In the genomic region with DNA sequence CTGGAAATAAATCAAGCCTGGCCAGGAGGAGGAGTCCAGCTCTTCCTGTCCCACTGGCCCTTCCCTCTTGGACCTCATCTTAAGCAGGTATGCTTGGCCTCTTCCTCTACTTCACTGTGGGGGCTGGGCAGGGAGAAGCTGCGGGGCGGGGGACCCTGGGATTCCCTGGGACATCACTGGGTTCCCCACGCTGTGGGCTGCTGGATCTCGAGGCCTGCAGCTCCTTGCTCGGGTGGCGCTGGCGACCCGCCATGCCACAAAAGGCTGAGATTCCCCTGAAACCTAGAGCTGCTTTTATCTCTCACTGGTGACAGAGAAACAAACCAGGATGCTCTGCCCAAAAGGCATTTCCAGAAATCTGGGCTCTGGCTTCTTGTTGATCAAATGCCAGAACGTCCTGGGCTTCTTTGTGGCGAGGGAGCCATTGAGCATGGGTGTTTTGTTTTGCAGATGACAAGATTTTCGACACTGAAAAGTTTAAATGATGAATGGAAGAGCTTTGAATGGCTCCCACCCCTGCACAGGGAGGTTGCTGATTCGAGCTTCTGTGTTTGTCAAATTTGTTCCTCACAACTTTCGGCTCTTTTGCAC, we compare ENCODE assay signal across 21 cellular contexts. TPM values are rescaled to one million over a fixed set of nuclear protein-coding genes. Genes with fewer than 3 reads are reported as not detected.
DNase-seq lines count a peak whose midpoint lies in the region; ATAC-seq and TF ChIP-seq lines count a peak whose summit lies in the region.
"Had no signal": no experiment of that assay in that cellular context is flagged by ENCODE, and none has a peak within 500 bp of the region (broad histone marks: within the 10 kb centered on the region; RNA-seq: fewer than 3 reads in every experiment).

No MANE protein-coding gene starts in this region.

- H3K27me3 ChIP-seq in BE2C = no peaks in the 10 kb centered on the region
- H3K27me3 ChIP-seq in HUES6 (ENCODE audit: control insufficient read depth, insufficient read depth, low read length) = no peaks in the 10 kb centered on the region
- H3K27me3 ChIP-seq in A673 (replicated peaks; ENCODE audit: insufficient read depth, low read depth, low read length, poor library complexity) = no peaks in the 10 kb centered on the region
- H3K27me3 ChIP-seq: ascending aorta had no signal

- peak overlapping the region; percentile 18 for H3K9ac ChIP-seq in HUES6 (ENCODE audit: low read length)

- no peak overlapping the region for H3K4me3 Mint-ChIP-seq in dendritic cell treated with granulocyte-macrophage colony-stimulating factor and Interleukin-4, amounts not matched to agents 40 ng/mL and 50 ng/mL, for 4 days
- H3K4me3 Mint-ChIP-seq: activated CD4-positive, alpha-beta T cell treated with anti-CD3 and anti-CD28 coated beads for 36 hours; activated naive CD8-positive, alpha-beta T cell; activated T-helper 1 cell treated with anti-CD3 and anti-CD28 coated beads, Interleukin-12 subunit alpha, Interleukin-12 subunit beta, Interleukin-2, Interleukin-4 antibody, amounts not matched to agents 30 ng/mL and 10 ng/mL and 1 ng/mL, durations not matched to agents 14 hours and 24 hours and 36 hours; IgD-negative memory B cell; natural killer cell treated with Interleukin-12 subunit alpha and Interleukin-12 subunit beta and Interleukin-15 and Interleukin-18, amount 100 ng/mL, for 72 hours had no signal

- H3K9me3 Mint-ChIP-seq in dendritic cell treated with granulocyte-macrophage colony-stimulating factor and Interleukin-4, amounts not matched to agents 40 ng/mL and 50 ng/mL, for 4 days = no peaks in the 10 kb centered on the region
- H3K9me3 Mint-ChIP-seq: activated T-helper 1 cell treated with anti-CD3 and anti-CD28 coated beads, Interleukin-12 subunit alpha, Interleukin-12 subunit beta, Interleukin-2, Interleukin-4 antibody, amounts not matched to agents 30 ng/mL and 10 ng/mL and 1 ng/mL, durations not matched to agents 14 hours and 24 hours and 36 hours; IgD-negative memory B cell; natural killer cell treated with Interleukin-12 subunit alpha and Interleukin-12 subunit beta and Interleukin-15 and Interleukin-18, amount 100 ng/mL, for 72 hours had no signal

- peaks cover 34% of the 10 kb centered on the region for H3K4me1 Mint-ChIP-seq in dendritic cell treated with granulocyte-macrophage colony-stimulating factor and Interleukin-4, amounts not matched to agents 40 ng/mL and 50 ng/mL, for 4 days (ENCODE audit: low read depth)

- 53 to 55% methylated on average over 11 to 13 of the region's 13 CpGs for WGBS in mesodermal cell (ENCODE audit: insufficient coverage in 2 of 2), 2 experiments

- BruUV-seq in A673 (replicated peaks; lab: Mats Ljungman, UMichigan) = no TSS peak

- POLR2A ChIA-PET in A673 (lab: Charles Lee; ENCODE audit: low non-redundant PET) = no interaction called here

- H3K4me3 ChIP-seq in BE2C (ENCODE audit: low read depth, low read length) = no peak overlapping the region
- no peak overlapping the region for H3K4me3 ChIP-seq in HUES6 (ENCODE audit: low read depth, low read length)
- no peak overlapping the region for H3K4me3 ChIP-seq in mesodermal cell (ENCODE audit: extremely low read depth, insufficient read depth, low read length, poor library complexity, severe bottlenecking)
- no peak overlapping the region for H3K4me3 ChIP-seq in A673 (ENCODE audit: low read depth, low read length, poor library complexity, severe bottlenecking)
- H3K4me3 ChIP-seq: ascending aorta, sigmoid colon had no signal

- H3K4me1 ChIP-seq in BE2C = peaks cover 10% of the 10 kb centered on the region
- peaks cover 63% of the 10 kb centered on the region for H3K4me1 ChIP-seq in HUES6 (ENCODE audit: control insufficient read depth, insufficient read depth, low read length)
- peaks cover 61% of the 10 kb centered on the region for H3K4me1 ChIP-seq in mesodermal cell (ENCODE audit: control insufficient read depth, insufficient read depth, low read length, poor library complexity, severe bottlenecking)
- no peaks in the 10 kb centered on the region for H3K4me1 ChIP-seq in A673 (ENCODE audit: insufficient read depth, low read length, poor library complexity, severe bottlenecking)

- H3K36me3 Mint-ChIP-seq in dendritic cell treated with granulocyte-macrophage colony-stimulating factor and Interleukin-4, amounts not matched to agents 40 ng/mL and 50 ng/mL, for 4 days (ENCODE audit: low read depth) = no peaks in the 10 kb centered on the region
- H3K36me3 Mint-ChIP-seq: activated naive CD8-positive, alpha-beta T cell; IgD-negative memory B cell; natural killer cell treated with Interleukin-12 subunit alpha and Interleukin-12 subunit beta and Interleukin-15 and Interleukin-18, amount 100 ng/mL, for 72 hours had no signal

- no peak for ATAC-seq in HG03378 (IDR thresholded peaks at IDR 0.05; ENCODE audit: unreplicated experiment)
- ATAC-seq: activated CD4-positive, alpha-beta T cell treated with anti-CD3 and anti-CD28 coated beads for 36 hours; natural killer cell treated with Interleukin-12 subunit alpha and Interleukin-12 subunit beta and Interleukin-15 and Interleukin-18, amount 100 ng/mL, for 72 hours; Right ventricle myocardium inferior had no signal

- no peaks in the 10 kb centered on the region for H3K36me3 ChIP-seq in BE2C
- no peaks in the 10 kb centered on the region for H3K36me3 ChIP-seq in HUES6 (ENCODE audit: control insufficient read depth, insufficient read depth, low read length)
- no peaks in the 10 kb centered on the region for H3K36me3 ChIP-seq in mesodermal cell (ENCODE audit: control insufficient read depth, insufficient read depth, low read length)
- H3K36me3 ChIP-seq in A673 (ENCODE audit: insufficient read depth, low read length, poor library complexity, severe bottlenecking) = no peaks in the 10 kb centered on the region
- H3K36me3 ChIP-seq: ascending aorta, sigmoid colon had no signal

- H3K27ac Mint-ChIP-seq in dendritic cell treated with granulocyte-macrophage colony-stimulating factor and Interleukin-4, amounts not matched to agents 40 ng/mL and 50 ng/mL, for 4 days = peak overlapping the region; percentile 17
- H3K27ac Mint-ChIP-seq: activated CD4-positive, alpha-beta T cell treated with anti-CD3 and anti-CD28 coated beads for 36 hours; activated naive CD8-positive, alpha-beta T cell; activated T-helper 1 cell treated with anti-CD3 and anti-CD28 coated beads, Interleukin-12 subunit alpha, Interleukin-12 subunit beta, Interleukin-2, Interleukin-4 antibody, amounts not matched to agents 30 ng/mL and 10 ng/mL and 1 ng/mL, durations not matched to agents 14 hours and 24 hours and 36 hours; IgD-negative memory B cell; natural killer cell treated with Interleukin-12 subunit alpha and Interleukin-12 subunit beta and Interleukin-15 and Interleukin-18, amount 100 ng/mL, for 72 hours had no signal

- CTCF ChIA-PET in A673 (lab: Charles Lee) = interaction anchor here (0.8 kb wide), 1 partner anchor 9 kb away, joined by 5 read pairs; a partner anchor contains a TSS

- no peaks in the 10 kb centered on the region for H3K9me3 ChIP-seq in BE2C
- H3K9me3 ChIP-seq in HUES6 (ENCODE audit: control insufficient read depth, insufficient read depth, low read depth, low read length) = no peaks in the 10 kb centered on the region
- no peaks in the 10 kb centered on the region for H3K9me3 ChIP-seq in mesodermal cell (ENCODE audit: control insufficient read depth, low read length)
- H3K9me3 ChIP-seq in A673 (ENCODE audit: low read depth, low read length, poor library complexity, severe bottlenecking) = no peaks in the 10 kb centered on the region
- H3K9me3 ChIP-seq: ascending aorta, Caco-2, sigmoid colon had no signal

- peaks cover 28% of the 10 kb centered on the region for H3K27me3 Mint-ChIP-seq in dendritic cell treated with granulocyte-macrophage colony-stimulating factor and Interleukin-4, amounts not matched to agents 40 ng/mL and 50 ng/mL, for 4 days
- H3K27me3 Mint-ChIP-seq: activated CD4-positive, alpha-beta T cell treated with anti-CD3 and anti-CD28 coated beads for 36 hours; activated naive CD8-positive, alpha-beta T cell; natural killer cell treated with Interleukin-12 subunit alpha and Interleukin-12 subunit beta and Interleukin-15 and Interleukin-18, amount 100 ng/mL, for 72 hours had no signal

- intact Hi-C loops in dendritic cell treated with granulocyte-macrophage colony-stimulating factor and Interleukin-4, amounts not matched to agents 40 ng/mL and 50 ng/mL, for 4 days (cut with micrococcal nuclease) = no loop called here
- intact Hi-C loops in A673 (cut with micrococcal nuclease; ENCODE audit: unreplicated experiment) = no loop called here

- DNase-seq in BE2C (peak; percentile 27), NCI-H446 treated with DMSO at 0.1 percent for 48 hours (lab: John Stamatoyannopoulos, UW) (no peak), A673 (ENCODE audit: low spot score) (no peak)
- DNase-seq in activated CD8-positive, alpha-beta memory T cell treated with anti-CD3 and anti-CD28 coated beads, Interleukin-2, amount 50 U/mL, for 48 hours = no peak
- DNase-seq: activated CD4-positive, alpha-beta T cell treated with anti-CD3 and anti-CD28 coated beads for 36 hours; Caco-2; effector CD8-positive, alpha-beta T cell; NCI-H146; sigmoid colon had no signal

- H3K27ac ChIP-seq in HUES6 (ENCODE audit: low read depth, low read length) (peak overlapping the region; percentile 24; the same call in 1 of the 2 replicates), mesodermal cell (ENCODE audit: low read depth, low read length, severe bottlenecking) (peak overlapping the region; percentile 82), A673 (ENCODE audit: low read depth, low read length, poor library complexity, severe bottlenecking) (no peak overlapping the region)
- H3K27ac ChIP-seq: ascending aorta, HL-60, sigmoid colon had no signal

- TF ChIP-seq CTCF in BE2C (IDR thresholded peaks at IDR 0.05; ENCODE audit: low read depth, low read length) = no peak
- no peak for TF ChIP-seq CTCF in A673 (conservative IDR thresholded peaks at IDR 0.05; ENCODE audit: low read depth, low read length)

RNA-seq across cellular contexts. Expression of a gene that starts 8.6 kb away (rescaled TPM):
- polyA plus RNA-seq in BE2C (2012; ENCODE audit: insufficient read depth, insufficient read length, low read depth) = 66.0 TPM
- 36.8 TPM for polyA plus RNA-seq in mesodermal cell (2013, experiment 1 of 2)
- polyA plus RNA-seq in mesodermal cell (2013, experiment 2 of 2) = 28.0 TPM
- total RNA-seq in A673 (2021) = 42.5 and 44.2 TPM in 2 replicates

RNA-seq across cellular contexts. Expression of a gene that starts 10.0 kb away (rescaled TPM):
- polyA plus RNA-seq in BE2C (2012; ENCODE audit: insufficient read depth, insufficient read length, low read depth) = 0.52 TPM
- 37.6 TPM for polyA plus RNA-seq in mesodermal cell (2013, experiment 1 of 2)
- polyA plus RNA-seq in mesodermal cell (2013, experiment 2 of 2) = 29.9 TPM
- 7.2 and 9.5 TPM in 2 replicates for total RNA-seq in A673 (2021)
- total RNA-seq: OCI-LY7 had no signal
